ENCODE assay signal across 6 cellular contexts in the genomic region with DNA sequence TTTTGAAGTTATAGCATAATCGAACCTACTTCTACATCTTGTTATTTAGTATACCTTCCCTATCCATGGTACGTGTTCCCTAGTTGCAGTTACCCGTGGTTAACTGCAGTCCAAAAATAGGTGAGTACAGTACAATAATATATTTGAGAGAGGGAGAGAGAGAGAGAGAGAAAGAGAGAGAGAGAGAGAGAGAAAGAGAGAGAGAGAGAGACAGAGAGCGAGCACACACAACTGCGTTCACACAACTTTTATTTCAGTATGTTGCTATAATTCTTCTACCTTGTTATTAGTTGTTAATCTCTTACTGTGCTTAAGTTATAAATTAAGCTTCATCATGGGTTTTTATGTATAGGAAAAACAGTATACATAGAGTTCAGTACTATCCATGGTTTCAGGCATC.
"Had no signal": no experiment of that assay in that cellular context is flagged by ENCODE, and none has a peak within 500 bp of the region (broad histone marks: within the 10 kb centered on the region; RNA-seq: fewer than 3 reads in every experiment).

No MANE protein-coding gene starts in this region.

- H3K4me3 ChIP-seq: K562 had no signal

- H3K27ac ChIP-seq: HL-60, KMS-11 had no signal

- DNase-seq: IMR-90, KBM-7, KG1 had no signal
